In genomic region chr7:23358152-23358674, GRCh38 we compare ENCODE assay signal across 23 cellular contexts. TPM values are rescaled to one million over a fixed set of nuclear protein-coding genes. Genes with fewer than 3 reads are reported as not detected.
A peak's percentile ranks its signal among the peaks of the same experiment; 100 is the strongest.
DNase-seq lines count a peak whose midpoint lies in the region; ATAC-seq and TF ChIP-seq lines count a peak whose summit lies in the region.
"Had no signal": no experiment of that assay in that cellular context is flagged by ENCODE, and none has a peak within 500 bp of the region (broad histone marks: within the 10 kb centered on the region; RNA-seq: fewer than 3 reads in every experiment).

No MANE protein-coding gene starts in this region.

- H3K9ac ChIP-seq in KMS-11: no peak overlapping the region
- no peak overlapping the region for H3K9ac ChIP-seq in SK-N-MC (ENCODE audit: insufficient read length)

- H3K4me1 ChIP-seq in DOHH2 (ENCODE audit: control insufficient read depth, low read length): peaks cover 75% of the 10 kb centered on the region
- peaks cover 39% of the 10 kb centered on the region for H3K4me1 ChIP-seq in KMS-11 (ENCODE audit: low read depth, poor library complexity, severe bottlenecking)
- H3K4me1 ChIP-seq in hepatocyte (ENCODE audit: insufficient read depth): peaks cover 14% of the 10 kb centered on the region
- H3K4me1 ChIP-seq: esophagus muscularis mucosa, left ventricle myocardium inferior, SJCRH30, testis, vagina had no signal

- no peaks in the 10 kb centered on the region for H3K9me2 ChIP-seq in DOHH2 (replicated peaks; ENCODE audit: control insufficient read depth, low read length)
- H3K9me2 ChIP-seq in hepatocyte (replicated peaks; ENCODE audit: insufficient read depth): no peaks in the 10 kb centered on the region

- no peak for DNase-seq in SK-N-MC (ENCODE audit: low read depth, low spot score)
- DNase-seq in hepatocyte (ENCODE audit: low spot score): no peak
- DNase-seq in middle frontal gyrus (ENCODE audit: extremely low spot score, low spot score): no peak
- DNase-seq: activated CD4-positive, alpha-beta T cell treated with anti-CD3 and anti-CD28 coated beads for 36 hours; activated CD8-positive, alpha-beta memory T cell treated with anti-CD3 and anti-CD28 coated beads for 24 hours; activated T-cell treated with anti-CD3 and anti-CD28 coated beads, Interleukin-2, amount 50 U/mL, for 4 hours; body of pancreas; CD8-positive, alpha-beta T cell; effector memory CD4-positive, alpha-beta T cell; left ventricle myocardium inferior; midbrain; natural killer cell; ovary; stimulated activated CD4-positive, alpha-beta T cell treated with anti-CD3 and anti-CD28 coated beads, Interleukin-4, amount 100 ng/mL, for 24 hours; T-helper 17 cell; testis had no signal

- no peak overlapping the region for H2AFZ ChIP-seq in KMS-11 (ENCODE audit: low read depth)
- no peak overlapping the region for H2AFZ ChIP-seq in hepatocyte

- H3K79me2 ChIP-seq in DOHH2 (ENCODE audit: control insufficient read depth, low read length): peaks cover 82% of the 10 kb centered on the region
- H3K79me2 ChIP-seq in KMS-11 (ENCODE audit: insufficient read depth, low read depth): peaks cover 44% of the 10 kb centered on the region; the same call in 1 of the 2 replicates
- H3K79me2 ChIP-seq in hepatocyte: peaks cover 81% of the 10 kb centered on the region

- peak overlapping the region; percentile 13 for H3K4me2 ChIP-seq in DOHH2 (ENCODE audit: low read length)
- no peak overlapping the region for H3K4me2 ChIP-seq in KMS-11
- H3K4me2 ChIP-seq in hepatocyte: peak overlapping the region; percentile 23

- TF ChIP-seq CTCF in DOHH2 (IDR thresholded peaks at IDR 0.05; ENCODE audit: low read depth, low read length, poor library complexity, severe bottlenecking): no peak
- TF ChIP-seq CTCF in KMS-11 (conservative IDR thresholded peaks at IDR 0.05; ENCODE audit: low read depth, low read length): no peak
- TF ChIP-seq CTCF in hepatocyte (IDR thresholded peaks at IDR 0.05; ENCODE audit: poor library complexity): no peak

- H4K20me1 ChIP-seq in DOHH2 (ENCODE audit: control insufficient read depth, insufficient read depth, low read depth, low read length): no peaks in the 10 kb centered on the region
- peaks cover 14% of the 10 kb centered on the region for H4K20me1 ChIP-seq in KMS-11 (ENCODE audit: insufficient read depth)
- no peaks in the 10 kb centered on the region for H4K20me1 ChIP-seq in hepatocyte (ENCODE audit: insufficient read depth, poor library complexity, severe bottlenecking)

- 96% methylated on average over 2 of the region's 2 CpGs for WGBS in hepatocyte (ENCODE audit: low lambda C conversion rate, missing lambda C conversion rate)

- H3K9me3 ChIP-seq in DOHH2 (ENCODE audit: control insufficient read depth, insufficient read depth, low read length) (no peaks in the 10 kb centered on the region), SK-N-MC (ENCODE audit: low read depth, low read length) (no peaks in the 10 kb centered on the region), hepatocyte (ENCODE audit: low read depth) (no peaks in the 10 kb centered on the region)
- H3K9me3 ChIP-seq: body of pancreas, esophagus muscularis mucosa, left ventricle myocardium inferior, ovary, SJCRH30, testis, vagina had no signal

- peak overlapping the region; percentile 36 for H3K27ac ChIP-seq in DOHH2 (ENCODE audit: low read depth, low read length)
- H3K27ac ChIP-seq in KMS-11: peak overlapping the region; percentile 11; the same call in 1 of the 2 replicates
- 0 out of 2 replicates have a peak overlapping the region, but pooled peaks have one; percentile 4 for H3K27ac ChIP-seq in SK-N-MC
- H3K27ac ChIP-seq in hepatocyte: peak overlapping the region; percentile 48
- H3K27ac ChIP-seq: esophagus muscularis mucosa, left ventricle myocardium inferior, ovary, SJCRH30, testis, vagina had no signal

- peaks cover 25% of the 10 kb centered on the region for H3F3A ChIP-seq in DOHH2 (ENCODE audit: control insufficient read depth, insufficient read depth)

- no peak overlapping the region for H3K4me3 ChIP-seq in DOHH2 (ENCODE audit: low read length)
- no peak overlapping the region for H3K4me3 ChIP-seq in KMS-11 (IDR thresholded peaks at IDR 0.05; ENCODE audit: insufficient read depth, low read depth, low read length)
- H3K4me3 ChIP-seq in SK-N-MC: no peak overlapping the region
- no peak overlapping the region for H3K4me3 ChIP-seq in hepatocyte
- H3K4me3 ChIP-seq: body of pancreas, esophagus muscularis mucosa, left ventricle myocardium inferior, ovary, SJCRH30, testis, vagina had no signal

- H3K36me3 ChIP-seq in DOHH2 (ENCODE audit: control insufficient read depth, low read length) (peaks cover 76% of the 10 kb centered on the region), KMS-11 (ENCODE audit: insufficient read depth) (no peaks in the 10 kb centered on the region; the same call in 1 of the 2 replicates), SK-N-MC (ENCODE audit: insufficient read depth, low read length) (peaks cover 37% of the 10 kb centered on the region), hepatocyte (replicated peaks; ENCODE audit: insufficient read depth, low read depth) (no peaks in the 10 kb centered on the region)
- H3K36me3 ChIP-seq: esophagus muscularis mucosa, left ventricle myocardium inferior, ovary, vagina had no signal

- H3K27me3 ChIP-seq in DOHH2 (ENCODE audit: control insufficient read depth, low read length): no peaks in the 10 kb centered on the region
- H3K27me3 ChIP-seq in KMS-11 (ENCODE audit: insufficient read depth, low read depth): no peaks in the 10 kb centered on the region
- no peaks in the 10 kb centered on the region for H3K27me3 ChIP-seq in hepatocyte
- H3K27me3 ChIP-seq: body of pancreas, esophagus muscularis mucosa, ovary, SJCRH30, testis, vagina had no signal

- ATAC-seq in HG02588 (IDR thresholded peaks at IDR 0.05; ENCODE audit: unreplicated experiment) (no peak), GM21576 (IDR thresholded peaks at IDR 0.05; ENCODE audit: unreplicated experiment) (no peak)

RNA-seq across cellular contexts. Expression of gene MALSU1, which starts 59.1 kb away (rescaled TPM):
- total RNA-seq in hepatocyte: 43.7 and 61.8 TPM in 2 replicates
- 77.2 and 92.6 TPM in 2 replicates for polyA plus RNA-seq in hepatocyte
